In genomic region chr15:63048115-63048985, GRCh38 we compare ENCODE assay signal across 8 cellular contexts. TPM values are rescaled to one million over a fixed set of nuclear protein-coding genes. Genes with fewer than 3 reads are reported as not detected.
DNase-seq lines count a peak whose midpoint lies in the region; ATAC-seq, FAIRE-seq and TF ChIP-seq lines count a peak whose summit lies in the region.

No MANE protein-coding gene starts in this region.

- H3K4me3 ChIP-seq in right atrium auricular region (peak overlapping the region; percentile 63 to 77), uterus (peak overlapping the region; percentile 77 to 89)

- H3K27ac ChIP-seq in right atrium auricular region (peak overlapping the region; percentile 95 to 97), uterus (peak overlapping the region; percentile 97 to 98)

- no peaks in the 10 kb centered on the region for H3K9me3 ChIP-seq in right atrium auricular region
- H3K9me3 ChIP-seq in uterus: no peaks in the 10 kb centered on the region

- peak; percentile 70 for ATAC-seq in HG02840 (IDR thresholded peaks at IDR 0.05; ENCODE audit: low FRiP score, unreplicated experiment)

- peak; percentile 92 for DNase-seq in GM12892 (ENCODE audit: insufficient read length)
- DNase-seq in NCI-H1417 treated with DMSO at 0.1 percent for 48 hours (lab: John Stamatoyannopoulos, UW): peak; percentile 46
- peak; percentile 72 to 83 (median 81) for DNase-seq in T-helper 1 cell
- peak; percentile 19 to 97 (median 79) for DNase-seq in amygdala (lab: John Stamatoyannopoulos, UW)
- DNase-seq in right atrium auricular region (ENCODE audit: low spot score): peak; percentile 88
- DNase-seq in putamen (ENCODE audit: low spot score): peak; percentile 85
- DNase-seq in uterus: peak; percentile 93 to 94

- H3K36me3 ChIP-seq in right atrium auricular region (peaks cover 86% of the 10 kb centered on the region), uterus (no peaks in the 10 kb centered on the region)

- TF ChIP-seq POLR2A in GM12892 (IDR thresholded peaks at IDR 0.05; ENCODE audit: low read depth, low read length) (no peak), uterus (IDR thresholded peaks at IDR 0.05) (peak; percentile 51 to 91)

- TF ChIP-seq CTCF in right atrium auricular region (IDR thresholded peaks at IDR 0.05) (peak; percentile 87 to 96), uterus (IDR thresholded peaks at IDR 0.05) (peak; percentile 87 to 96 (median 90))

- intact Hi-C loops in uterus (cut with DNase I; ENCODE audit: low total_unique reads): loop anchor here (5.0 kb wide), 1 partner anchor 44 kb away; no protein-coding TSS in a partner anchor

- no peaks in the 10 kb centered on the region for H3K27me3 ChIP-seq in right atrium auricular region
- H3K27me3 ChIP-seq in uterus: no peaks in the 10 kb centered on the region

- H3K4me1 ChIP-seq in right atrium auricular region: peaks cover 0 to 83% of the 10 kb centered on the region in 2 donors
- H3K4me1 ChIP-seq in uterus: peaks cover 0 to 16% of the 10 kb centered on the region in 2 donors

- FAIRE-seq in GM12892 (lab: Jason Lieb, UNC): peak; percentile 88

RNA-seq across cellular contexts. Expression of gene TPM1, which starts 5.8 kb away (rescaled TPM):
- 1.4 TPM for polyA plus RNA-seq in GM12892 (2012; ENCODE audit: missing spikeins)
- total RNA-seq in right atrium auricular region: 1,000 to 10,000 TPM; 5,368 to 7,988 TPM
- 1,000 to 10,000 TPM in 2 of 4 donors, 100 to 1,000 TPM in 2; 622 to 1,998 (median 1,003) TPM for total RNA-seq in uterus

Comparison
In these comparisons a context has a peak if more than half of its experiments do, and no peak if none do; other contexts are left out.
1. Peak in every context shown above with its lines: DNase-seq, ATAC-seq, H3K4me3 ChIP-seq and H3K27ac ChIP-seq.